Comparison of ENCODE assay signal across 18 cellular contexts in the genomic region with DNA sequence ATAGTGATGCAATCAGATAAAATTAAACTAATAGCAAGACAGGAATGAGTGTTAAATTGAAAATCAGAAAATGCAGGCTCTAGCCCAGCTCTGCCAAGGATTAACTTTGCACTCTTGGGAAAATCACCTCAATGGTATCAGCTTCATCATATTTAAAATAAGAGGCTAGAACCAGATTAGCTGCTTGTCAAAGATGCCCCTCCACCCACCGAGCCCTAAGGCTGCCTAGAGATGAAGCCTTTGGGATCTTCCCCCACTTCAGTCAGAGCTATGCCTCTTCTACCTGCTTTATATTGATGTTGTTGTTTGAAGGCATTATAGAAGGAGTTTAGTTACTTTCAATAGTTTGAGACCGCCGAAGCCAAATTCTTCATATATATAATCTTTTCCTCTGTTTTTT. TPM values are rescaled to one million over a fixed set of nuclear protein-coding genes. Genes with fewer than 3 reads are reported as not detected.
A peak's percentile ranks its signal among the peaks of the same experiment; 100 is the strongest.
DNase-seq lines count a peak whose midpoint lies in the region; ATAC-seq, FAIRE-seq and TF ChIP-seq lines count a peak whose summit lies in the region.
"Had no signal": no experiment of that assay in that cellular context is flagged by ENCODE, and none has a peak within 500 bp of the region (broad histone marks: within the 10 kb centered on the region; RNA-seq: fewer than 3 reads in every experiment).

No MANE protein-coding gene starts in this region.

- no peak overlapping the region for H3K27ac ChIP-seq in foreskin keratinocyte
- H3K27ac ChIP-seq in psoas muscle = peak overlapping the region; percentile 7
- no peak overlapping the region for H3K27ac ChIP-seq in CD8-positive, alpha-beta memory T cell (ENCODE audit: low read depth, low read length)
- H3K27ac ChIP-seq: BLaER1 treated with 17β-estradiol and CSF1 and Interleukin-3, amounts not matched to agents 10 nM and 100 nM; GM23248; HL-60 had no signal

- H3K4me3 Mint-ChIP-seq in CD8-positive, alpha-beta memory T cell = no peak overlapping the region
- H3K4me3 Mint-ChIP-seq: CD4-positive, CD25-positive, alpha-beta regulatory T cell had no signal

- FAIRE-seq in D721Med (lab: Jason Lieb, UNC) = peak; percentile 81
- FAIRE-seq: H54 had no signal

- CTCF ChIA-PET in CD8-positive, alpha-beta memory T cell (lab: Charles Lee) = no interaction called here

- H3K4me1 ChIP-seq in foreskin keratinocyte (peaks cover 29% of the 10 kb centered on the region), psoas muscle (no peaks in the 10 kb centered on the region)
- no peaks in the 10 kb centered on the region for H3K4me1 ChIP-seq in CD8-positive, alpha-beta memory T cell (ENCODE audit: insufficient read depth, low read length)

- no peak for DNase-seq in D721Med (ENCODE audit: insufficient read length, low spot score)
- DNase-seq in NCI-H82 treated with DMSO at 0.1 percent for 48 hours (lab: John Stamatoyannopoulos, UW; ENCODE audit: unreplicated experiment) = peak; percentile 84
- no peak for DNase-seq in foreskin keratinocyte
- DNase-seq in psoas muscle = no peak
- no peak for DNase-seq in CD8-positive, alpha-beta memory T cell
- DNase-seq: ACHN; Calu3; CD4-positive, CD25-positive, alpha-beta regulatory T cell; DMS153; DND-41; GF-D8; GM23248 had no signal

- TF ChIP-seq CTCF in D721Med (IDR thresholded peaks at IDR 0.05; ENCODE audit: insufficient read depth, missing control alignments) (no peak), foreskin keratinocyte (conservative IDR thresholded peaks at IDR 0.05) (no peak), psoas muscle (IDR thresholded peaks at IDR 0.05) (no peak)

- WGBS in psoas muscle, 3 donors = 95 to 97% (median 97%) methylated on average over 3 of the region's 3 CpGs

- H3K4me3 ChIP-seq in psoas muscle = no peak overlapping the region
- no peak overlapping the region for H3K4me3 ChIP-seq in CD8-positive, alpha-beta memory T cell (ENCODE audit: low read length)
- H3K4me3 ChIP-seq: BLaER1 treated with 17β-estradiol and CSF1 and Interleukin-3, amounts not matched to agents 10 nM and 100 nM; GM23248 had no signal

- H3K27ac Mint-ChIP-seq in CD8-positive, alpha-beta memory T cell = no peak overlapping the region
- H3K27ac Mint-ChIP-seq: CD4-positive, CD25-positive, alpha-beta regulatory T cell had no signal

- H3K27me3 Mint-ChIP-seq in CD8-positive, alpha-beta memory T cell = peaks cover 4% of the 10 kb centered on the region in 2 donors

- no peaks in the 10 kb centered on the region for H3K9me3 ChIP-seq in psoas muscle
- no peaks in the 10 kb centered on the region for H3K9me3 ChIP-seq in CD8-positive, alpha-beta memory T cell (ENCODE audit: low read length)
- H3K9me3 ChIP-seq: BLaER1 treated with 17β-estradiol and CSF1 and Interleukin-3, amounts not matched to agents 10 nM and 100 nM had no signal

- H3K4me1 Mint-ChIP-seq in CD8-positive, alpha-beta memory T cell = no peaks in the 10 kb centered on the region

- no peaks in the 10 kb centered on the region for H3K27me3 ChIP-seq in foreskin keratinocyte
- H3K27me3 ChIP-seq in psoas muscle (ENCODE audit: insufficient read depth in 3 of 3, low read length in 2 of 3) = no peaks in the 10 kb centered on the region
- no peaks in the 10 kb centered on the region for H3K27me3 ChIP-seq in CD8-positive, alpha-beta memory T cell (ENCODE audit: insufficient read depth, low read length, poor library complexity, severe bottlenecking)
- H3K27me3 ChIP-seq: BLaER1 treated with 17β-estradiol and CSF1 and Interleukin-3, amounts not matched to agents 10 nM and 100 nM had no signal

- no peaks in the 10 kb centered on the region for H3K36me3 Mint-ChIP-seq in CD8-positive, alpha-beta memory T cell
- H3K36me3 Mint-ChIP-seq: CD4-positive, CD25-positive, alpha-beta regulatory T cell had no signal

- no peaks in the 10 kb centered on the region for H3K9me3 Mint-ChIP-seq in CD8-positive, alpha-beta memory T cell
- H3K9me3 Mint-ChIP-seq: CD4-positive, CD25-positive, alpha-beta regulatory T cell had no signal

- ATAC-seq in foreskin keratinocyte (peak; percentile 48), psoas muscle (no peak), GM18873 (IDR thresholded peaks at IDR 0.05; ENCODE audit: low FRiP score, unreplicated experiment) (no peak), HG02763 (IDR thresholded peaks at IDR 0.05; ENCODE audit: unreplicated experiment) (no peak)
- ATAC-seq: HCT116 had no signal

- peaks cover 0 to 37% of the 10 kb centered on the region in 2 donors for H3K36me3 ChIP-seq in psoas muscle (ENCODE audit: insufficient read depth in 1 of 2, low read depth in 1 of 2)
- no peaks in the 10 kb centered on the region for H3K36me3 ChIP-seq in CD8-positive, alpha-beta memory T cell (ENCODE audit: insufficient read depth, low read length)
- H3K36me3 ChIP-seq: BLaER1 treated with 17β-estradiol and CSF1 and Interleukin-3, amounts not matched to agents 10 nM and 100 nM had no signal

- intact Hi-C loops in psoas muscle (cut with DNase I) = no loop called here

- POLR2A ChIA-PET in CD8-positive, alpha-beta memory T cell (lab: Charles Lee) = no interaction called here

RNA-seq across cellular contexts. Expression of gene HDDC2, which starts 47.4 kb away (rescaled TPM):
- total RNA-seq in foreskin keratinocyte (60.3 and 61.8 TPM in 2 replicates), psoas muscle (100 to 1,000 TPM in 1 of 4 donors, 10 to 100 TPM in 3; 72.5 to 151 (median 86.0) TPM)
- polyA plus RNA-seq in foreskin keratinocyte (86.3 and 90.4 TPM in 2 replicates), psoas muscle (100 to 1,000 TPM; 103 to 120 (median 111) TPM)
- 100 to 1,000 TPM in 1 of 2 experiments, 10 to 100 TPM in 1; 99.9 to 105 TPM for total RNA-seq in CD8-positive, alpha-beta memory T cell
- 108 TPM for polyA plus RNA-seq in CD8-positive, alpha-beta memory T cell
